In genomic region chr10:124717911-124718734, GRCh38 we compare ENCODE assay signal across 8 cellular contexts. TPM values are rescaled to one million over a fixed set of nuclear protein-coding genes. Genes with fewer than 3 reads are reported as not detected.
DNase-seq lines count a peak whose midpoint lies in the region; ATAC-seq and TF ChIP-seq lines count a peak whose summit lies in the region.

No MANE protein-coding gene starts in this region.

- in situ Hi-C loops in GM13977 (cut with MboI; ENCODE audit: low pct_unique_long_range_greater_than_20kb, low sequenced_read_pairs, unreplicated experiment) = no loop called here

- TF ChIP-seq CTCF in GM13977 (IDR thresholded peaks at IDR 0.05; ENCODE audit: extremely low read depth, insufficient read depth, missing control alignments) (no peak), cardiac muscle cell (IDR thresholded peaks at IDR 0.05; ENCODE audit: low read depth, low read length) (no peak)

- peak overlapping the region; percentile 81 for H3K27ac ChIP-seq in cardiac muscle cell

- H3K36me3 ChIP-seq in cardiac muscle cell = no peaks in the 10 kb centered on the region

- no peaks in the 10 kb centered on the region for H3K9me3 ChIP-seq in cardiac muscle cell (ENCODE audit: low read depth)

- peaks cover 44% of the 10 kb centered on the region for H3K4me1 ChIP-seq in cardiac muscle cell (ENCODE audit: low read depth)

- H3K27me3 ChIP-seq in cardiac muscle cell = no peaks in the 10 kb centered on the region

- DNase-seq in GM13977 (ENCODE audit: low spot score) (peak; percentile 56), NK-92 (lab: John Stamatoyannopoulos, UW; ENCODE audit: unreplicated experiment) (peak; percentile 30), activated T-cell treated with anti-CD3 and anti-CD28 coated beads for 48 hours (ENCODE audit: low read depth) (peak; percentile 63), cardiac muscle cell (ENCODE audit: low read depth in 1 of 2, low spot score in 1 of 2) (no peak), NCI-H526 treated with DMSO at 0.1 percent for 48 hours (lab: John Stamatoyannopoulos, UW) (no peak), NCI-H2227 treated with DMSO at 0.1 percent for 48 hours (lab: John Stamatoyannopoulos, UW) (no peak)
- DNase-seq in stimulated activated CD4-positive, alpha-beta T cell treated with anti-CD3 and anti-CD28 coated beads, Interleukin-2, amount 100 ng/mL, for 24 hours = peak; percentile 70 to 80

- ATAC-seq in HG02759 (IDR thresholded peaks at IDR 0.05; ENCODE audit: unreplicated experiment) = peak; percentile 62

- H3K4me3 ChIP-seq in cardiac muscle cell = no peak overlapping the region

RNA-seq across cellular contexts. Expression of gene FAM53B, which starts 26.1 kb away (rescaled TPM):
- total RNA-seq in cardiac muscle cell = 28.7 and 34.8 TPM in 2 replicates
- polyA plus RNA-seq in cardiac muscle cell = 10.2 and 13.6 TPM in 2 replicates

Comparison
In these comparisons a context has a peak if more than half of its experiments do, and no peak if none do; other contexts are left out.
1. DNase-seq: peak in GM13977 (single experiment), NK-92 (single experiment), activated T-cell treated with anti-CD3 and anti-CD28 coated beads for 48 hours (single experiment) and stimulated activated CD4-positive, alpha-beta T cell treated with anti-CD3 and anti-CD28 coated beads, Interleukin-2, amount 100 ng/mL, for 24 hours (2 of 2); none in cardiac muscle cell (0 of 2), NCI-H526 treated with DMSO at 0.1 percent for 48 hours (single experiment) and NCI-H2227 treated with DMSO at 0.1 percent for 48 hours (single experiment).